ENCODE assay signal across 22 cellular contexts in the genomic region with DNA sequence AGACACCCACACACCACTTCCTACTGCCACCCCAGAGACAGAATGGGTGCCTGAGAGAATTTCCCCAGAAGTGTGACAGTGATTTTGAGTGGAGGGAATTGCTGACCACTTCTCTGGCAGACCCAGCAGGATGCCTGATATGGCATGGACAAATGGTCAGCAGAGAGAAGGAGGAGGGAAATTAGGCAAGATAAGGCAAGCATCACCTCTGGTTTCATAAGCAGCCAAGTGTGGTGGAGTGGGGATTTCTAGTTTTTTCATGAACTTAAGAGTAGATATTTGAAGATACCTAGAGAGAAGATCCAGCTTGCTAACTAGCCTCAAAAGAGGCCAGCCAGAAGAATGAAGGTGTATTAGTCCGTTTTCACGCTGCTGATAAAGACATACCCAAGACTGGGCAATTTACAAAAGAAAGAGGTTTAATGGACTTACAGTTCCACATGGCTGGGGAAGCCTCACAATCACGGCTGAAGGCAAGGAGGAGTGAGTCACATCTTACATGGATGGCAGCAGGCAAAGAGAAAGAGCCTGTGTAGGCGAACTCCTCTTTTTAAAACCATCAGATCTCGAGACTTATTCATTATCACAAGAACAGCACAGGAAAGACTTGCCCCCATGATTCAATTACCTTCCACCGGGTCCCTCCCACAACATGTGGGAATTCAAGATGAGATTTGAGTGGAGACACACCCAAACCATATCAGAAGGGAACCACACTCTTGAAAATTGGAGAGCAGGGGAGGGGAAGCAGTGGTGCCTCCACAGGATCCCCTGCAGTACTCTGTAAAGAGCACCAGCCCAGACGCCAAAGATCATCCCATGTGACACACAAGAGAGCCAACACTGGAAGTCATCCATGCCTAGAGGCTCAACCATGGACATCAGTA.
A peak's percentile ranks its signal among the peaks of the same experiment; 100 is the strongest.
DNase-seq lines count a peak whose midpoint lies in the region; ATAC-seq and TF ChIP-seq lines count a peak whose summit lies in the region.
"Had no signal": no experiment of that assay in that cellular context is flagged by ENCODE, and none has a peak within 500 bp of the region (broad histone marks: within the 10 kb centered on the region; RNA-seq: fewer than 3 reads in every experiment).

No MANE protein-coding gene starts in this region.

- H3K4me1 ChIP-seq in GM23248 (ENCODE audit: insufficient read depth) (no peaks in the 10 kb centered on the region; the same call in 1 of the 2 replicates), esophagus squamous epithelium (no peaks in the 10 kb centered on the region)
- H3K4me1 ChIP-seq: Caco-2 had no signal

- no peaks in the 10 kb centered on the region for H3F3A ChIP-seq in GM23248 (ENCODE audit: insufficient read depth)

- H3K36me3 ChIP-seq in GM23248 (ENCODE audit: low read depth) (no peaks in the 10 kb centered on the region), esophagus squamous epithelium (no peaks in the 10 kb centered on the region)

- no peaks in the 10 kb centered on the region for H3K36me3 Mint-ChIP-seq in stimulated activated naive B cell treated with anti-CD40 and anti-IgM and Interleukin-4, amounts not matched to agents 10 μg/mL and 1 μg/mL and 100 μg/mL, for 72 hours
- H3K36me3 Mint-ChIP-seq: CD4-positive, CD25-positive, alpha-beta regulatory T cell; T-cell had no signal

- H2AFZ ChIP-seq in GM23248, result no peak overlapping the region

- in situ Hi-C loops in GM23248 (cut with MboI), result no loop called here

- no peaks in the 10 kb centered on the region for H3K9me3 Mint-ChIP-seq in stimulated activated naive B cell treated with anti-CD40 and anti-IgM and Interleukin-4, amounts not matched to agents 10 μg/mL and 1 μg/mL and 100 μg/mL, for 72 hours
- H3K9me3 Mint-ChIP-seq: T-cell had no signal

- no peak overlapping the region for H3K4me3 ChIP-seq in GM23248
- H3K4me3 ChIP-seq in esophagus squamous epithelium, result no peak overlapping the region
- H3K4me3 ChIP-seq: GM12878 had no signal

- H3K27ac Mint-ChIP-seq in stimulated activated naive B cell treated with anti-CD40 and anti-IgM and Interleukin-4, amounts not matched to agents 10 μg/mL and 1 μg/mL and 100 μg/mL, for 72 hours, result peak overlapping the region; percentile 14
- H3K27ac Mint-ChIP-seq: CD4-positive, CD25-positive, alpha-beta regulatory T cell; T-cell had no signal

- H3K27me3 Mint-ChIP-seq in stimulated activated naive B cell treated with anti-CD40 and anti-IgM and Interleukin-4, amounts not matched to agents 10 μg/mL and 1 μg/mL and 100 μg/mL, for 72 hours, result peaks cover 0 to 6% of the 10 kb centered on the region in 2 donors
- H3K27me3 Mint-ChIP-seq: CD4-positive, CD25-positive, alpha-beta regulatory T cell had no signal

- no peak overlapping the region for H3K4me3 Mint-ChIP-seq in stimulated activated naive B cell treated with anti-CD40 and anti-IgM and Interleukin-4, amounts not matched to agents 10 μg/mL and 1 μg/mL and 100 μg/mL, for 72 hours
- H3K4me3 Mint-ChIP-seq: CD4-positive, CD25-positive, alpha-beta regulatory T cell; T-cell had no signal

- TF ChIP-seq CTCF in esophagus squamous epithelium (IDR thresholded peaks at IDR 0.05), result no peak

- no peak for ATAC-seq in stimulated activated naive B cell treated with anti-CD40 and anti-IgM and Interleukin-4, amounts not matched to agents 10 μg/mL and 1 μg/mL and 100 μg/mL, for 72 hours (replicated peaks)
- ATAC-seq in HG02678 (IDR thresholded peaks at IDR 0.05; ENCODE audit: unreplicated experiment), result no peak
- no peak for ATAC-seq in HG03460 (IDR thresholded peaks at IDR 0.05; ENCODE audit: unreplicated experiment)
- ATAC-seq: GM12878, PC-3, SK-N-SH treated with all-trans-retinoic acid at 6 μM for 48 hours, T-cell had no signal

- WGBS in GM23248 (ENCODE audit: low coverage in 1 of 2, low lambda C conversion rate in 2 of 2, missing lambda C conversion rate in 2 of 2), 2 experiments, result 63 to 64% methylated on average over 7 of the region's 7 CpGs
- whole genome bisulfite sequencing in esophagus squamous epithelium, 2 donors, result 60 to 63% methylated on average over 7 of the region's 7 CpGs

- no peaks in the 10 kb centered on the region for H3K79me2 ChIP-seq in GM23248 (ENCODE audit: insufficient read depth)

- H3K27ac ChIP-seq in GM23248 (no peak overlapping the region), esophagus squamous epithelium (no peak overlapping the region)

- DNase-seq in GM23248 (peak; percentile 1), NCI-H226 (peak; percentile 26), fibroblast of gingiva (ENCODE audit: low read depth) (peak; percentile 4), esophagus squamous epithelium (lab: John Stamatoyannopoulos, UW) (no peak)
- no peak for DNase-seq in stimulated activated naive B cell treated with anti-CD40 and anti-IgM and Interleukin-4, amounts not matched to agents 10 μg/mL and 1 μg/mL and 100 μg/mL, for 72 hours
- DNase-seq: AML-193; Caco-2; CD4-positive, CD25-positive, alpha-beta regulatory T cell; GF-D8; NCI-H1105; NCI-H1694; NCI-H2081 treated with DMSO at 0.1 percent for 48 hours; NCI-H510A; NCI-H82; PC-3; RPMI8226; SHP77 treated with DMSO at 0.1 percent for 48 hours; T-cell had no signal

- no peak overlapping the region for H3K4me2 ChIP-seq in GM23248 (ENCODE audit: unreplicated experiment)

- H4K20me1 ChIP-seq in GM23248 (ENCODE audit: insufficient read depth), result no peaks in the 10 kb centered on the region

- H3K27me3 ChIP-seq in GM23248 (replicated peaks; ENCODE audit: insufficient read depth) (no peaks in the 10 kb centered on the region), esophagus squamous epithelium (no peaks in the 10 kb centered on the region)

- peaks cover 0 to 2% of the 10 kb centered on the region in 2 donors for H3K4me1 Mint-ChIP-seq in stimulated activated naive B cell treated with anti-CD40 and anti-IgM and Interleukin-4, amounts not matched to agents 10 μg/mL and 1 μg/mL and 100 μg/mL, for 72 hours

- no peak for TF ChIP-seq POLR2A in esophagus squamous epithelium (IDR thresholded peaks at IDR 0.05)

- intact Hi-C loops in esophagus squamous epithelium (cut with DNase I), result no loop called here

- no peaks in the 10 kb centered on the region for H3K9me2 ChIP-seq in GM23248 (ENCODE audit: insufficient read depth)

- no peaks in the 10 kb centered on the region for H3K9me3 ChIP-seq in GM23248 (ENCODE audit: low read depth)
- H3K9me3 ChIP-seq in esophagus squamous epithelium, result no peaks in the 10 kb centered on the region
- H3K9me3 ChIP-seq: Caco-2 had no signal

- H3K9ac ChIP-seq in GM23248, result no peak overlapping the region

Comparison
In these comparisons a context has a peak if more than half of its experiments do, and no peak if none do; other contexts are left out.
1. DNase-seq: peak in GM23248 (single experiment), NCI-H226 (single experiment) and fibroblast of gingiva (single experiment); none in stimulated activated naive B cell treated with anti-CD40 and anti-IgM and Interleukin-4, amounts not matched to agents 10 μg/mL and 1 μg/mL and 100 μg/mL, for 72 hours (single experiment) and esophagus squamous epithelium (single experiment).